8 cellular contexts compared by ENCODE assay signal in genomic region chr4:6263541-6264540, GRCh38. TPM values are rescaled to one million over a fixed set of nuclear protein-coding genes. Genes with fewer than 3 reads are reported as not detected.
A peak's percentile ranks its signal among the peaks of the same experiment; 100 is the strongest.
DNase-seq lines count a peak whose midpoint lies in the region; ATAC-seq, FAIRE-seq and TF ChIP-seq lines count a peak whose summit lies in the region.

No MANE protein-coding gene starts in this region.

- peak; percentile 56 to 84 for ATAC-seq in left cardiac atrium
- no peak for ATAC-seq in thoracic aorta (ENCODE audit: insufficient number of reproducible peaks, low FRiP score, low read depth)
- ATAC-seq in GM19455 (IDR thresholded peaks at IDR 0.05; ENCODE audit: unreplicated experiment) = no peak

- peaks cover under 1 to 3% of the 10 kb centered on the region in 2 donors for H3K4me1 ChIP-seq in thoracic aorta (ENCODE audit: control insufficient read depth in 1 of 2, low read depth in 2 of 2)

- TF ChIP-seq CTCF in WERI-Rb-1 (IDR thresholded peaks at IDR 0.05; ENCODE audit: low read depth, low read length) (peak; percentile 95), thoracic aorta (IDR thresholded peaks at IDR 0.05) (peak; percentile 45)

- intact Hi-C loops in left cardiac atrium (cut with DNase I) = loop anchor here (1.0 to 5.0 kb wide), 2 partner anchors 62 to 63 kb away; no protein-coding TSS in a partner anchor

- no peak overlapping the region for H3K4me3 ChIP-seq in WERI-Rb-1 (ENCODE audit: low read depth, low read length)
- H3K4me3 ChIP-seq in thoracic aorta = no peak overlapping the region

- DNase-seq in AG20443 (ENCODE audit: low spot score) (peak; percentile 58), GM18507 (ENCODE audit: extremely low spot score, insufficient read length, low read depth) (no peak), WERI-Rb-1 (peak; percentile 80), left cardiac atrium (peak; percentile 57), thoracic aorta (ENCODE audit: low spot score) (no peak), GM12892 (ENCODE audit: insufficient read length) (no peak), NCI-H446 treated with DMSO at 0.1 percent for 48 hours (lab: John Stamatoyannopoulos, UW) (no peak)

- H3K36me3 ChIP-seq in WERI-Rb-1 (no peaks in the 10 kb centered on the region), thoracic aorta (no peaks in the 10 kb centered on the region)

- H3K27me3 ChIP-seq in WERI-Rb-1 (ENCODE audit: insufficient read depth, low read depth, severe bottlenecking) (no peaks in the 10 kb centered on the region), thoracic aorta (replicated peaks; ENCODE audit: insufficient read depth) (no peaks in the 10 kb centered on the region)

- no peak for TF ChIP-seq POLR2A in GM12892 (IDR thresholded peaks at IDR 0.05; ENCODE audit: low read depth, low read length)

- peak; percentile 9 for FAIRE-seq in GM18507 (lab: Jason Lieb, UNC)
- FAIRE-seq in GM12892 (lab: Jason Lieb, UNC) = no peak

- no peak overlapping the region for H3K27ac ChIP-seq in WERI-Rb-1
- no peak overlapping the region for H3K27ac ChIP-seq in thoracic aorta

- H3K9me3 ChIP-seq in WERI-Rb-1 (ENCODE audit: severe bottlenecking) = no peaks in the 10 kb centered on the region
- no peaks in the 10 kb centered on the region for H3K9me3 ChIP-seq in thoracic aorta

RNA-seq across cellular contexts. Expression of gene WFS1, which starts 5.8 kb away (rescaled TPM):
- total RNA-seq in left cardiac atrium (10 to 100 TPM; 66.0 to 68.0 TPM), thoracic aorta (100 to 1,000 TPM in 1 of 2 donors, 10 to 100 TPM in 1; 77.9 to 131 TPM)
- 0.70 TPM for polyA plus RNA-seq in GM12892 (2012; ENCODE audit: missing spikeins)

Comparison
In these comparisons a context has a peak if more than half of its experiments do, and no peak if none do; other contexts are left out.
1. DNase-seq: peak in AG20443 (single experiment), WERI-Rb-1 (single experiment) and left cardiac atrium (single experiment); none in GM18507 (single experiment), thoracic aorta (single experiment), GM12892 (single experiment) and NCI-H446 treated with DMSO at 0.1 percent for 48 hours (single experiment).
2. ATAC-seq: peak in left cardiac atrium (2 of 2); none in thoracic aorta (single experiment) and GM19455 (single experiment).